In genomic region chr6:9205645-9206044, GRCh38 we compare ENCODE assay signal across 26 cellular contexts.
"Had no signal": no experiment of that assay in that cellular context is flagged by ENCODE, and none has a peak within 500 bp of the region (broad histone marks: within the 10 kb centered on the region; RNA-seq: fewer than 3 reads in every experiment).

No MANE protein-coding gene starts in this region.

- H3K4me1 ChIP-seq: adrenal gland, SJCRH30 had no signal

- DNase-seq: activated CD4-positive, alpha-beta memory T cell treated with anti-CD3 and anti-CD28 coated beads, Interleukin-2, amount 10 ng/mL, durations not matched to agents 7 days and 5 days; activated CD4-positive, alpha-beta T cell treated with anti-CD3 and anti-CD28 coated beads for 36 hours; activated CD4-positive, alpha-beta T cell treated with anti-CD3 and anti-CD28 coated beads, Interleukin-2, amount 50 U/mL, for 1 hour; activated gamma-delta T cell treated with Interleukin-2 at 50 U/mL for 16 hours; activated naive CD4-positive, alpha-beta T cell treated with anti-CD3 and anti-CD28 coated beads, Interleukin-2, amount 10 ng/mL, durations not matched to agents 7 days and 5 days; activated naive CD8-positive, alpha-beta T cell treated with anti-CD3 and anti-CD28 coated beads for 36 hours; activated T-cell treated with anti-CD3 and anti-CD28 coated beads for 4 hours; activated T-cell treated with anti-CD3 and anti-CD28 coated beads, Interleukin-2, amount 50 U/mL, for 48 hours; adrenal gland; anterior cingulate cortex; cerebellar nuclear complex; NCI-H1092; NCI-H1417 treated with DMSO at 0.1 percent for 48 hours; NCI-H1694; NCI-H2029; NCI-H345; NCI-H510A; NCI-H526 treated with DMSO at 0.1 percent for 48 hours; NCI-H82; Right ventricle myocardium superior; SJCRH30; T-helper 17 cell; T1000 had no signal

- H3K4me3 Mint-ChIP-seq: activated CD4-positive, alpha-beta memory T cell treated with anti-CD3 and anti-CD28 coated beads, Interleukin-2, amount 10 ng/mL, durations not matched to agents 7 days and 5 days; activated CD4-positive, alpha-beta T cell treated with anti-CD3 and anti-CD28 coated beads for 36 hours; activated naive CD4-positive, alpha-beta T cell treated with anti-CD3 and anti-CD28 coated beads, Interleukin-2, amount 10 ng/mL, durations not matched to agents 7 days and 5 days; activated naive CD8-positive, alpha-beta T cell treated with anti-CD3 and anti-CD28 coated beads for 36 hours; activated T-helper 17 cell treated with anti-CD3 and anti-CD28 coated beads, Interleukin-2, amount 50 U/mL, for 72 hours; T-helper 17 cell had no signal

- H3K4me3 ChIP-seq: adrenal gland, SJCRH30 had no signal

- H3K27me3 Mint-ChIP-seq: activated CD4-positive, alpha-beta memory T cell treated with anti-CD3 and anti-CD28 coated beads, Interleukin-2, amount 10 ng/mL, durations not matched to agents 7 days and 5 days; activated CD4-positive, alpha-beta T cell treated with anti-CD3 and anti-CD28 coated beads for 36 hours; activated naive CD4-positive, alpha-beta T cell treated with anti-CD3 and anti-CD28 coated beads, Interleukin-2, amount 10 ng/mL, durations not matched to agents 7 days and 5 days; activated naive CD8-positive, alpha-beta T cell treated with anti-CD3 and anti-CD28 coated beads for 36 hours; activated T-helper 17 cell treated with anti-CD3 and anti-CD28 coated beads, Interleukin-2, amount 50 U/mL, for 72 hours; T-helper 17 cell had no signal

- H3K27me3 ChIP-seq: adrenal gland, SJCRH30 had no signal

- H3K36me3 Mint-ChIP-seq: activated naive CD4-positive, alpha-beta T cell treated with anti-CD3 and anti-CD28 coated beads, Interleukin-2, amount 10 ng/mL, durations not matched to agents 7 days and 5 days; activated naive CD8-positive, alpha-beta T cell treated with anti-CD3 and anti-CD28 coated beads for 36 hours had no signal

- H3K9me3 ChIP-seq: adrenal gland, SJCRH30 had no signal

- H3K27ac Mint-ChIP-seq: activated CD4-positive, alpha-beta memory T cell treated with anti-CD3 and anti-CD28 coated beads, Interleukin-2, amount 10 ng/mL, durations not matched to agents 7 days and 5 days; activated CD4-positive, alpha-beta T cell treated with anti-CD3 and anti-CD28 coated beads for 36 hours; activated naive CD4-positive, alpha-beta T cell treated with anti-CD3 and anti-CD28 coated beads, Interleukin-2, amount 10 ng/mL, durations not matched to agents 7 days and 5 days; activated naive CD8-positive, alpha-beta T cell treated with anti-CD3 and anti-CD28 coated beads for 36 hours; activated T-helper 17 cell treated with anti-CD3 and anti-CD28 coated beads, Interleukin-2, amount 50 U/mL, for 72 hours; T-helper 17 cell had no signal

- H3K27ac ChIP-seq: adrenal gland, RWPE1, SJCRH30 had no signal

- H3K4me1 Mint-ChIP-seq: activated CD4-positive, alpha-beta memory T cell treated with anti-CD3 and anti-CD28 coated beads, Interleukin-2, amount 10 ng/mL, durations not matched to agents 7 days and 5 days; activated CD4-positive, alpha-beta T cell treated with anti-CD3 and anti-CD28 coated beads for 36 hours; activated naive CD4-positive, alpha-beta T cell treated with anti-CD3 and anti-CD28 coated beads, Interleukin-2, amount 10 ng/mL, durations not matched to agents 7 days and 5 days; activated naive CD8-positive, alpha-beta T cell treated with anti-CD3 and anti-CD28 coated beads for 36 hours; activated T-helper 17 cell treated with anti-CD3 and anti-CD28 coated beads, Interleukin-2, amount 50 U/mL, for 72 hours; T-helper 17 cell had no signal

- H3K36me3 ChIP-seq: adrenal gland, SJCRH30 had no signal

- ATAC-seq: activated CD4-positive, alpha-beta T cell treated with anti-CD3 and anti-CD28 coated beads for 36 hours; activated T-helper 17 cell treated with anti-CD3 and anti-CD28 coated beads, Interleukin-2, amount 50 U/mL, for 72 hours; Panc1; T-helper 17 cell had no signal
